25 cellular contexts compared by ENCODE assay signal in the genomic region with DNA sequence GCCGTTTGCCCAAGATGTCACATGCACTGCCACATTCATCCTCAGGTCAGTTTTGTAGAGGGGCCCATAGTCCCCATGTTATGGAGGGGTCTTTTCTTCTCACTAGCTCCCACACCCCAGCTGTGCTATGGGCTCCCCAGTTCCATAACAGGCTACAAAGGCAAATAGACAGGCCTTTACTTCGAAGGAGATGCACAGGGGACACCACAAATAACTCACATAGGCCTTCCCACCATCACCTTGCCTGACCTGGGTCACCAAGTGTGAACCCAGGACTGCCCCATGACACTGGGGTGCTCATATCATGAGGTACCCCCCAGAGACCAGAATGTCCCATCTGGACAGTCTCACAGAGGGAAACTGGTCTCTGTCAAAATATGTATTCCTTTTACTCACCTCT. TPM values are rescaled to one million over a fixed set of nuclear protein-coding genes. Genes with fewer than 3 reads are reported as not detected.
DNase-seq lines count a peak whose midpoint lies in the region; ATAC-seq, FAIRE-seq and TF ChIP-seq lines count a peak whose summit lies in the region.
"Had no signal": no experiment of that assay in that cellular context is flagged by ENCODE, and none has a peak within 500 bp of the region (broad histone marks: within the 10 kb centered on the region; RNA-seq: fewer than 3 reads in every experiment).

No MANE protein-coding gene starts in this region.

- H3K36me3 ChIP-seq in ACC112 (ENCODE audit: insufficient read depth, low read length), result no peaks in the 10 kb centered on the region
- H3K36me3 ChIP-seq in astrocyte (ENCODE audit: insufficient read depth, low read length), result no peaks in the 10 kb centered on the region
- no peaks in the 10 kb centered on the region for H3K36me3 ChIP-seq in skeletal muscle satellite cell (ENCODE audit: insufficient read depth, low read length)
- H3K36me3 ChIP-seq in MG63, result no peaks in the 10 kb centered on the region
- H3K36me3 ChIP-seq: right lobe of liver, upper lobe of left lung, WERI-Rb-1 had no signal

- H3K4me3 Mint-ChIP-seq in astrocyte (ENCODE audit: unreplicated experiment), result no peak overlapping the region
- H3K4me3 Mint-ChIP-seq: activated CD4-positive, alpha-beta T cell treated with anti-CD3 and anti-CD28 coated beads, Interleukin-2, amount 10 ng/mL, durations not matched to agents 7 days and 5 days; natural killer cell treated with Interleukin-12 subunit alpha and Interleukin-12 subunit beta and Interleukin-15 and Interleukin-18, amount 100 ng/mL, for 72 hours; T-helper 17 cell had no signal

- H3K9ac ChIP-seq in astrocyte (ENCODE audit: low read length), result peak overlapping the region; percentile 46
- peak overlapping the region; percentile 43 for H3K9ac ChIP-seq in skeletal muscle satellite cell (ENCODE audit: low read depth, low read length)
- H3K9ac ChIP-seq: SK-N-SH had no signal

- H3K4me2 ChIP-seq in astrocyte (ENCODE audit: low read length), result peak overlapping the region; percentile 48
- peak overlapping the region; percentile 18 for H3K4me2 ChIP-seq in skeletal muscle satellite cell (ENCODE audit: low read length)
- H3K4me2 ChIP-seq: SK-N-SH had no signal

- no peaks in the 10 kb centered on the region for H3K79me2 ChIP-seq in ACC112 (ENCODE audit: control insufficient read depth, insufficient read depth, low read length, unreplicated experiment)
- H3K79me2 ChIP-seq in astrocyte (ENCODE audit: insufficient read depth, low read length), result no peaks in the 10 kb centered on the region

- H4K20me1 ChIP-seq in astrocyte (ENCODE audit: insufficient read depth, low read length), result no peaks in the 10 kb centered on the region

- H3K4me3 ChIP-seq in ACC112 (ENCODE audit: low read depth, low read length), result no peak overlapping the region
- no peak overlapping the region for H3K4me3 ChIP-seq in astrocyte (ENCODE audit: insufficient read depth, low read depth, low read length)
- no peak overlapping the region for H3K4me3 ChIP-seq in lower leg skin (ENCODE audit: low read depth, poor library complexity, severe bottlenecking)
- no peak overlapping the region for H3K4me3 ChIP-seq in skeletal muscle satellite cell (ENCODE audit: low read length)
- H3K4me3 ChIP-seq in MG63, result no peak overlapping the region
- H3K4me3 ChIP-seq: right lobe of liver, upper lobe of left lung had no signal

- H3K4me1 ChIP-seq in ACC112 (ENCODE audit: control insufficient read depth, insufficient read depth, low read length, unreplicated experiment), result peaks cover 12% of the 10 kb centered on the region
- H3K4me1 ChIP-seq in astrocyte (ENCODE audit: insufficient read depth, low read length), result peaks cover 35% of the 10 kb centered on the region
- H3K4me1 ChIP-seq in skeletal muscle satellite cell (ENCODE audit: control insufficient read depth, insufficient read depth, low read length), result peaks cover 43% of the 10 kb centered on the region
- H3K4me1 ChIP-seq: right lobe of liver, upper lobe of left lung had no signal

- no peaks in the 10 kb centered on the region for H3K27me3 ChIP-seq in ACC112 (ENCODE audit: insufficient read depth, low read length)
- no peaks in the 10 kb centered on the region for H3K27me3 ChIP-seq in astrocyte (ENCODE audit: insufficient read depth, low read length)
- no peaks in the 10 kb centered on the region for H3K27me3 ChIP-seq in skeletal muscle satellite cell (ENCODE audit: control insufficient read depth, insufficient read depth, low read length)
- no peaks in the 10 kb centered on the region for H3K27me3 ChIP-seq in MG63
- H3K27me3 ChIP-seq: foreskin keratinocyte, right lobe of liver, upper lobe of left lung had no signal

- no peak for FAIRE-seq in astrocyte (lab: Jason Lieb, UNC)
- FAIRE-seq: H1 had no signal

- H2AFZ ChIP-seq in ACC112 (ENCODE audit: low read length, unreplicated experiment) (no peak overlapping the region), astrocyte (ENCODE audit: low read depth, low read length) (no peak overlapping the region)

- H3K9me3 ChIP-seq in astrocyte (ENCODE audit: insufficient read depth, low read depth, low read length) (no peaks in the 10 kb centered on the region), skeletal muscle satellite cell (replicated peaks; ENCODE audit: low read length) (no peaks in the 10 kb centered on the region), MG63 (no peaks in the 10 kb centered on the region)
- H3K9me3 ChIP-seq: right lobe of liver, SK-N-SH, upper lobe of left lung had no signal

- DNase-seq in astrocyte (ENCODE audit: low read depth) (no peak), lower leg skin (ENCODE audit: low spot score in 2 of 2) (peak; percentile 4 to 68), MG63 (no peak), NCI-H345 (lab: John Stamatoyannopoulos, UW) (no peak)
- DNase-seq: ACHN; activated CD4-positive, alpha-beta T cell treated with anti-CD3 and anti-CD28 coated beads, Interleukin-2, amount 10 ng/mL, durations not matched to agents 7 days and 5 days; cerebellar nuclear complex; DMS79 treated with DMSO at 0.1 percent for 48 hours; erythroblast; Karpas-422; midbrain; NCI-H1694 treated with DMSO at 0.1 percent for 48 hours; right lobe of liver; SK-N-SH; T-helper 17 cell; WERI-Rb-1 had no signal

- H3K27ac ChIP-seq in ACC112 (ENCODE audit: low read depth, low read length) (peak overlapping the region; percentile 38), astrocyte (ENCODE audit: low read depth, low read length) (peak overlapping the region; percentile 84)
- H3K27ac ChIP-seq: foreskin keratinocyte, right lobe of liver, upper lobe of left lung, WERI-Rb-1 had no signal

- peak overlapping the region; percentile 87 for H3K27ac Mint-ChIP-seq in astrocyte (ENCODE audit: unreplicated experiment)
- H3K27ac Mint-ChIP-seq: activated CD4-positive, alpha-beta T cell treated with anti-CD3 and anti-CD28 coated beads, Interleukin-2, amount 10 ng/mL, durations not matched to agents 7 days and 5 days; activated naive CD4-positive, alpha-beta T cell treated with anti-CD3 and anti-CD28 coated beads, Interleukin-2, amount 50 U/mL, for 72 hours; natural killer cell treated with Interleukin-12 subunit alpha and Interleukin-12 subunit beta and Interleukin-15 and Interleukin-18, amount 100 ng/mL, for 72 hours; T-helper 17 cell had no signal

- peaks cover 40% of the 10 kb centered on the region for H3K4me1 Mint-ChIP-seq in astrocyte (ENCODE audit: low read depth, unreplicated experiment)
- H3K4me1 Mint-ChIP-seq: activated CD4-positive, alpha-beta T cell treated with anti-CD3 and anti-CD28 coated beads, Interleukin-2, amount 10 ng/mL, durations not matched to agents 7 days and 5 days had no signal

- no peaks in the 10 kb centered on the region for H3K36me3 Mint-ChIP-seq in astrocyte (ENCODE audit: low read depth, unreplicated experiment)
- H3K36me3 Mint-ChIP-seq: activated naive CD4-positive, alpha-beta T cell treated with anti-CD3 and anti-CD28 coated beads, Interleukin-2, amount 50 U/mL, for 72 hours; natural killer cell treated with Interleukin-12 subunit alpha and Interleukin-12 subunit beta and Interleukin-15 and Interleukin-18, amount 100 ng/mL, for 72 hours had no signal

- 96 to 100% methylated on average over 2 of the region's 2 CpGs for WGBS in lower leg skin, 2 donors

- H3K27me3 Mint-ChIP-seq in astrocyte (ENCODE audit: low read depth, unreplicated experiment), result no peaks in the 10 kb centered on the region
- H3K27me3 Mint-ChIP-seq: activated CD4-positive, alpha-beta T cell treated with anti-CD3 and anti-CD28 coated beads, Interleukin-2, amount 10 ng/mL, durations not matched to agents 7 days and 5 days; natural killer cell treated with Interleukin-12 subunit alpha and Interleukin-12 subunit beta and Interleukin-15 and Interleukin-18, amount 100 ng/mL, for 72 hours had no signal

- H3K9me3 Mint-ChIP-seq in astrocyte (ENCODE audit: unreplicated experiment), result no peaks in the 10 kb centered on the region
- H3K9me3 Mint-ChIP-seq: activated CD4-positive, alpha-beta T cell treated with anti-CD3 and anti-CD28 coated beads, Interleukin-2, amount 10 ng/mL, durations not matched to agents 7 days and 5 days; activated naive CD4-positive, alpha-beta T cell treated with anti-CD3 and anti-CD28 coated beads, Interleukin-2, amount 50 U/mL, for 72 hours; natural killer cell treated with Interleukin-12 subunit alpha and Interleukin-12 subunit beta and Interleukin-15 and Interleukin-18, amount 100 ng/mL, for 72 hours had no signal

- intact Hi-C loops in lower leg skin (cut with DNase I; ENCODE audit: low total_unique reads), result no loop called here

- no peak for TF ChIP-seq CTCF in astrocyte (IDR thresholded peaks at IDR 0.05; ENCODE audit: insufficient read depth, low read depth, low read length)
- TF ChIP-seq CTCF in lower leg skin (IDR thresholded peaks at IDR 0.05), result no peak

- TF ChIP-seq POLR2A in lower leg skin (IDR thresholded peaks at IDR 0.05), result no peak

- ATAC-seq in HG03565 (IDR thresholded peaks at IDR 0.05; ENCODE audit: unreplicated experiment), result no peak
- no peak for ATAC-seq in HG02938 (IDR thresholded peaks at IDR 0.05; ENCODE audit: unreplicated experiment)
- ATAC-seq: activated naive CD4-positive, alpha-beta T cell treated with anti-CD3 and anti-CD28 coated beads, Interleukin-2, amount 50 U/mL, for 72 hours; natural killer cell treated with Interleukin-12 subunit alpha and Interleukin-12 subunit beta and Interleukin-15 and Interleukin-18, amount 100 ng/mL, for 72 hours; right lobe of liver; T-helper 17 cell had no signal

RNA-seq across cellular contexts. Expression of a gene that starts 15.0 kb away (rescaled TPM):
- total RNA-seq in astrocyte (21.1 and 24.6 TPM in 2 replicates), lower leg skin (10 to 100 TPM in 3 of 4 donors, 1 to 10 TPM in 1; 10.0 to 19.8 (median 15.2) TPM)
- 3.5 and 4.4 TPM in 2 replicates for total RNA-seq in skeletal muscle satellite cell (2012; rRNA removed)
- total RNA-seq in MG63 (2014; rRNA removed; shearing (Covaris generic); ENCODE audit: low replicate concordance), result 8.5 and 14.1 TPM in 2 replicates

Comparison
In these comparisons a context has a peak if more than half of its experiments do, and no peak if none do; other contexts are left out.
1. DNase-seq: peak in lower leg skin (2 of 2); none in astrocyte (single experiment), MG63 (single experiment) and NCI-H345 (single experiment).